ENCODE assay signal across 26 cellular contexts in the genomic region with DNA sequence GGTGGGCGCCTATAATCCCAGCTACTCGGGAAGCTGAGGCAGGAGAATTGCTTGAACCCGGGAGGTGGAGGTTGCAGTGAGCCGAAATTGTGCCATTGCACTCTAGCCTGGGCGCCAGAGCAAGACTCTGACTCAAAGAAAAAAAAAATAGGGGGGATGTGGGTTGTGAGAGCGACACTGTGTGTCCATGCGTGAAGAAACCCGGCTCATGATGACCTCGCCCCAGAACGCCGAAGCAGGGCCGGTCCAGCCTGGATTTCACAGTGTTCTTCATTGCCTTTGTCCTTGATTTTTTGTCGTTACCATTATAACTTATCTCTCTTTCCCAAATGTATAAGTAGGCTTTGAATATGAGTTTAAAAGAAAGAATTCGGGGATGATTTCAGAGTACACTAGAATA.
DNase-seq lines count a peak whose midpoint lies in the region; ATAC-seq, FAIRE-seq and TF ChIP-seq lines count a peak whose summit lies in the region.
"Had no signal": no experiment of that assay in that cellular context is flagged by ENCODE, and none has a peak within 500 bp of the region (broad histone marks: within the 10 kb centered on the region; RNA-seq: fewer than 3 reads in every experiment).

No MANE protein-coding gene starts in this region.

- TF ChIP-seq CTCF in heart left ventricle (IDR thresholded peaks at IDR 0.05): no peak
- no peak for TF ChIP-seq CTCF in VCaP (conservative IDR thresholded peaks at IDR 0.05)
- no peak for TF ChIP-seq CTCF in thoracic aorta (IDR thresholded peaks at IDR 0.05)
- TF ChIP-seq CTCF in GM10248 (IDR thresholded peaks at IDR 0.05; ENCODE audit: control extremely low read depth, extremely low read depth, low read depth, missing control alignments): no peak

- H3K4me3 ChIP-seq in heart left ventricle (no peak overlapping the region), thoracic aorta (no peak overlapping the region)
- H3K4me3 ChIP-seq: pancreas, right lobe of liver, upper lobe of left lung had no signal

- POLR2A ChIA-PET in GM10248 (lab: Yijun Ruan, JAX): no interaction called here

- H3K27ac ChIP-seq in heart left ventricle: peak overlapping the region in 7 of 12 donors; percentile 13 to 81 (median 64)
- peak overlapping the region; percentile 0; the same call in 1 of the 2 replicates for H3K27ac ChIP-seq in VCaP
- H3K27ac ChIP-seq in thoracic aorta: peak overlapping the region; percentile 82 to 89
- H3K27ac ChIP-seq: 22Rv1, pancreas, right lobe of liver, upper lobe of left lung had no signal

- no peak for FAIRE-seq in urothelium cell line (lab: Jason Lieb, UNC)
- FAIRE-seq: pancreas had no signal

- ATAC-seq in heart left ventricle (no peak), Right ventricle myocardium inferior (no peak), thoracic aorta (ENCODE audit: insufficient number of reproducible peaks, low FRiP score, low read depth) (no peak), HG03354 (IDR thresholded peaks at IDR 0.05; ENCODE audit: poor library complexity, severe bottlenecking, unreplicated experiment) (no peak)
- ATAC-seq: activated CD8-positive, alpha-beta memory T cell treated with anti-CD3 and anti-CD28 coated beads, Interleukin-2, amount 10 ng/mL, durations not matched to agents 7 days and 5 days; activated T-cell treated with anti-CD3 and anti-CD28 coated beads, Interleukin-2, amount 50 U/mL, for 72 hours; natural killer cell; pancreas; right lobe of liver; stimulated activated naive CD8-positive, alpha-beta T cell treated with anti-CD3 and anti-CD28 coated beads, Interleukin-15, amount 100 ng/mL, for 72 hours had no signal

- H3K9me3 ChIP-seq in heart left ventricle (no peaks in the 10 kb centered on the region), thoracic aorta (no peaks in the 10 kb centered on the region)
- H3K9me3 ChIP-seq: pancreas, right lobe of liver, upper lobe of left lung had no signal

- no peak for DNase-seq in heart left ventricle
- DNase-seq in Right ventricle myocardium inferior (ENCODE audit: missing footprints): no peak
- peak; percentile 65 for DNase-seq in left kidney (ENCODE audit: low read depth, low spot score)
- no peak for DNase-seq in thoracic aorta (ENCODE audit: low spot score)
- no peak for DNase-seq in urothelium cell line (ENCODE audit: low spot score)
- no peak for DNase-seq in GM10248 (ENCODE audit: extremely low spot score)
- DNase-seq: activated CD4-positive, alpha-beta T cell treated with anti-CD3 and anti-CD28 coated beads, Interleukin-2, amount 50 U/mL, for 1 hour; activated CD8-positive, alpha-beta memory T cell treated with anti-CD3 and anti-CD28 coated beads, Interleukin-2, amount 10 ng/mL, durations not matched to agents 7 days and 5 days; activated naive CD4-positive, alpha-beta T cell treated with anti-CD3 and anti-CD28 coated beads, Interleukin-2, amount 10 ng/mL, durations not matched to agents 7 days and 5 days; activated T-cell treated with anti-CD3 and anti-CD28 coated beads, Interleukin-2, amount 50 U/mL, for 72 hours; amniotic stem cell; DMS79; natural killer cell; NCI-H1048; NCI-H1694 treated with DMSO at 0.1 percent for 48 hours; NCI-H2171; NCI-H524 treated with DMSO at 0.1 percent for 48 hours; NK-92 treated with Interleukin-12 subunit alpha and Interleukin-12 subunit beta, amount 100 ng/mL, for 24 hours; pancreas; right lobe of liver; stimulated activated naive CD8-positive, alpha-beta T cell treated with anti-CD3 and anti-CD28 coated beads, Interleukin-15, amount 100 ng/mL, for 72 hours; T-helper 9 cell; upper lobe of left lung had no signal

- intact Hi-C loops in heart left ventricle (cut with DNase I): loop anchor here in 2 of 10 donors (5.0 to 10.0 kb wide), 3 partner anchors 56 to 107 kb away; no protein-coding TSS in a partner anchor
- intact Hi-C loops in Right ventricle myocardium inferior (cut with DNase I): no loop called here

- CTCF ChIA-PET in GM10248 (lab: Yijun Ruan, JAX): no interaction called here

- H3K36me3 ChIP-seq in heart left ventricle (no peaks in the 10 kb centered on the region), thoracic aorta (no peaks in the 10 kb centered on the region)
- H3K36me3 ChIP-seq: pancreas, right lobe of liver, upper lobe of left lung had no signal

- H3K4me1 ChIP-seq in heart left ventricle (peaks cover 0 to 87% (median 61%) of the 10 kb centered on the region in 12 donors), thoracic aorta (ENCODE audit: control insufficient read depth in 1 of 2, low read depth in 2 of 2) (peaks cover 54 to 88% of the 10 kb centered on the region in 2 donors)
- H3K4me1 ChIP-seq: right lobe of liver had no signal

- TF ChIP-seq POLR2A in heart left ventricle (IDR thresholded peaks at IDR 0.05): no peak

- H3K27me3 ChIP-seq in heart left ventricle (no peaks in the 10 kb centered on the region), thoracic aorta (replicated peaks; ENCODE audit: insufficient read depth) (no peaks in the 10 kb centered on the region)
- H3K27me3 ChIP-seq: pancreas, right lobe of liver, upper lobe of left lung had no signal

- WGBS in heart left ventricle, 4 donors: 90 to 93% (median 91%) methylated on average over 14 of the region's 14 CpGs

Comparison
In these comparisons a context has a peak if more than half of its experiments do, and no peak if none do; other contexts are left out.
1. H3K27ac ChIP-seq: peak in every context shown above with its lines; median percentile 86 in thoracic aorta; 64 in heart left ventricle; 0 in VCaP.